ENCODE assay signal across 8 cellular contexts in the genomic region with DNA sequence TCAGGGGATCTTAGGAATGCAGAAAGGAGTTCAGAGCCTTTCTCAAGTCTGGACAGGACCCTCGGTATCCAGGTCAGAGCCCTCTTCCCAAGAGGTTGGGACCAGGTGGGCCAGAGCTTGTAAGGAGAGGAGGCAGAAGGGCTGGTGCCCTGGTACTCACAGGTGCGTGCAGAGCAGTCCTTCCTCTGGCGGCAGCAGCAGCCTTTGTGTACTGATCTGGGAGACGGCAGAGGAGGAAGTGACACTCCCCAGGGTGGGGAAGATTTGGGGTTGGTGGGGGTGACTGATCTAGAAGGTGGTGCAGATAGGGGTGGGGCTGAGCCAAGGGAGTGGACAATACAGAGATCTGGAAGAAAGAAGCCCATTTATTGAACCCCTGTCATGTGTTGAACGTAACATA. TPM values are rescaled to one million over a fixed set of nuclear protein-coding genes. Genes with fewer than 3 reads are reported as not detected.
A peak's percentile ranks its signal among the peaks of the same experiment; 100 is the strongest.
DNase-seq lines count a peak whose midpoint lies in the region; ATAC-seq and TF ChIP-seq lines count a peak whose summit lies in the region.

Gene ITGB7 (minus strand): TSS at position 210 of the 400 bp plus-strand sequence. CDS start 6,808 bp downstream, outside the sequence.

- H3K4me1 Mint-ChIP-seq in activated T-cell treated with anti-CD3 and anti-CD28 coated beads, Interleukin-2, amount 50 U/mL, for 72 hours (ENCODE audit: low read depth): peaks cover 65% of the 10 kb centered on the region

- H3K27me3 Mint-ChIP-seq in activated T-cell treated with anti-CD3 and anti-CD28 coated beads, Interleukin-2, amount 50 U/mL, for 72 hours (ENCODE audit: low read depth): no peaks in the 10 kb centered on the region

- H3K36me3 Mint-ChIP-seq in activated T-cell treated with anti-CD3 and anti-CD28 coated beads, Interleukin-2, amount 50 U/mL, for 72 hours (ENCODE audit: insufficient read depth in 2 of 2): peaks cover 3 to 10% of the 10 kb centered on the region in 2 donors

- H3K27me3 ChIP-seq in BLaER1 (no peaks in the 10 kb centered on the region), testis (no peaks in the 10 kb centered on the region), sigmoid colon (no peaks in the 10 kb centered on the region)

- ATAC-seq in activated T-cell treated with anti-CD3 and anti-CD28 coated beads, Interleukin-2, amount 50 U/mL, for 72 hours (replicated peaks in 1 of 2): peak; percentile 58 to 68
- peak; percentile 8 for ATAC-seq in sciatic nerve

- H3K9me3 ChIP-seq in BLaER1 (no peaks in the 10 kb centered on the region), testis (no peaks in the 10 kb centered on the region), sigmoid colon (no peaks in the 10 kb centered on the region)

- intact Hi-C loops in sciatic nerve (cut with DNase I): no loop called here
- intact Hi-C loops in testis (cut with DNase I; ENCODE audit: low total_unique reads): no loop called here
- intact Hi-C loops in sigmoid colon (cut with DNase I): no loop called here

- 73 to 75% methylated on average over 5 of the region's 5 CpGs for WGBS in testis, 2 donors
- WGBS in sigmoid colon, 2 donors: 5 to 20% methylated on average over 5 of the region's 5 CpGs

- H4K20me1 ChIP-seq in BLaER1: no peaks in the 10 kb centered on the region

- TF ChIP-seq POLR2A in testis (IDR thresholded peaks at IDR 0.05) (no peak), sigmoid colon (IDR thresholded peaks at IDR 0.05) (no peak)

- no peak for TF ChIP-seq EP300 in sigmoid colon (IDR thresholded peaks at IDR 0.05)

- DNase-seq in GM20000 (ENCODE audit: low spot score) (peak; percentile 83), NAMALWA (ENCODE audit: low spot score) (peak; percentile 70), sciatic nerve (ENCODE audit: low spot score) (peak; percentile 61), NCI-H1436 (lab: John Stamatoyannopoulos, UW) (no peak), testis (no peak), sigmoid colon (no peak)
- DNase-seq in activated T-cell treated with anti-CD3 and anti-CD28 coated beads, Interleukin-2, amount 50 U/mL, for 72 hours: peak; percentile 76 to 77

- peak within 1 kb of the TSS; percentile 72; the same call in 1 of the 2 replicates for H3K9ac ChIP-seq in BLaER1

- peak within 1 kb of the TSS; percentile 83 for H3K27ac Mint-ChIP-seq in activated T-cell treated with anti-CD3 and anti-CD28 coated beads, Interleukin-2, amount 50 U/mL, for 72 hours

- H3K27ac ChIP-seq in BLaER1 (peak within 1 kb of the TSS; percentile 74), testis (no peak within 1 kb of the TSS), sigmoid colon (peak within 1 kb of the TSS in 1 of 4 donors; percentile 36)

- peaks cover 79% of the 10 kb centered on the region for H3K4me1 ChIP-seq in BLaER1
- H3K4me1 ChIP-seq in testis: peaks cover 4% of the 10 kb centered on the region
- H3K4me1 ChIP-seq in sigmoid colon: peaks cover 0 to 17% (median 10%) of the 10 kb centered on the region in 4 donors

- no peaks in the 10 kb centered on the region for H3K9me3 Mint-ChIP-seq in activated T-cell treated with anti-CD3 and anti-CD28 coated beads, Interleukin-2, amount 50 U/mL, for 72 hours

- peak within 1 kb of the TSS; percentile 78 to 86 for H3K4me3 Mint-ChIP-seq in activated T-cell treated with anti-CD3 and anti-CD28 coated beads, Interleukin-2, amount 50 U/mL, for 72 hours

- H3K36me3 ChIP-seq in BLaER1 (peaks cover 19% of the 10 kb centered on the region), testis (ENCODE audit: low read depth, missing control alignments) (no peaks in the 10 kb centered on the region), sigmoid colon (peaks cover 13 to 24% (median 18%) of the 10 kb centered on the region in 4 donors)

- H3K4me3 ChIP-seq in BLaER1 (peak within 1 kb of the TSS; percentile 39), testis (no peak within 1 kb of the TSS), sigmoid colon (no peak within 1 kb of the TSS)

- TF ChIP-seq CTCF in GM20000 (IDR thresholded peaks at IDR 0.05; ENCODE audit: extremely low read depth, missing control alignments) (no peak), testis (IDR thresholded peaks at IDR 0.05) (no peak), sigmoid colon (IDR thresholded peaks at IDR 0.05) (no peak)

- H3K4me2 ChIP-seq in BLaER1: peak within 1 kb of the TSS; percentile 85

RNA-seq across cellular contexts. Expression of gene ITGB7, which starts in this region (rescaled TPM):
- 100 to 1,000 TPM in 1 of 2 donors, 10 to 100 TPM in 1; 88.0 to 111 TPM for total RNA-seq in activated T-cell treated with anti-CD3 and anti-CD28 coated beads, Interleukin-2, amount 50 U/mL, for 72 hours
- total RNA-seq in sciatic nerve (33.4 TPM), testis (1 to 10 TPM in 1 of 2 donors, under 1 TPM in 1; 0.24 to 1.2 TPM), sigmoid colon (1 to 10 TPM in 3 of 4 donors, under 1 TPM in 1; 0.95 to 2.9 (median 1.3) TPM)
- polyA plus RNA-seq in testis (ENCODE audit: insufficient read depth, low read depth, low replicate concordance) (3.7 TPM), sigmoid colon (10 to 100 TPM in 2 of 3 donors, 1 to 10 TPM in 1; 3.6 to 19.9 (median 13.5) TPM)

Comparison
In these comparisons a context has a peak if more than half of its experiments do, and no peak if none do; other contexts are left out.
1. DNase-seq: peak in GM20000 (single experiment), NAMALWA (single experiment), activated T-cell treated with anti-CD3 and anti-CD28 coated beads, Interleukin-2, amount 50 U/mL, for 72 hours (2 of 2) and sciatic nerve (single experiment); none in NCI-H1436 (single experiment), testis (single experiment) and sigmoid colon (single experiment).